ENCODE assay signal across 21 cellular contexts in the genomic region with DNA sequence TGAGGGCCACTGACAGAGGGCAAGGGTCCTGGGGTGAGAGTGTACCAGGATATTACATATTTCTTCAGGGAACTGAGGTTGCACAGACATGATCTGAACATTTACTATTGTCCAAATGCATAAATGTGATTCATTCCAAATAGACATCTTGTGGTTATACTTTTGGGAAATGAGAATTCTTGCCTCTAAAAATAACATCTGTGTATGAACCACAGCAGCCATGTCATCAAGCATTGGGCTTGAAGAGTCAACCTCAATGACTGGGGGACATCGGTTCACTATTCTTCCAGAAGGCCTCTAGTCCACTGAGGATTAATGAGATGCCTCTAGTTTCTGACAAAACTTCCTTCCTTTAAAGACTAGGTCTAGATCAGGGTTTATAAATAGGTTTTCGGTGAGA.
DNase-seq lines count a peak whose midpoint lies in the region; ATAC-seq and TF ChIP-seq lines count a peak whose summit lies in the region.
"Had no signal": no experiment of that assay in that cellular context is flagged by ENCODE, and none has a peak within 500 bp of the region (broad histone marks: within the 10 kb centered on the region; RNA-seq: fewer than 3 reads in every experiment).

No MANE protein-coding gene starts in this region.

- H3K4me3 ChIP-seq in epithelial cell of esophagus (ENCODE audit: low read length), result no peak overlapping the region
- H3K4me3 ChIP-seq: heart left ventricle, sigmoid colon, thoracic aorta had no signal

- DNase-seq in GM03348 (ENCODE audit: low spot score), result peak; percentile 38
- peak; percentile 31 for DNase-seq in NOMO-1 treated with dmso at 0.1 percent for 144 hours (lab: John Stamatoyannopoulos, UW; ENCODE audit: unreplicated experiment)
- peak; percentile 1 for DNase-seq in epithelial cell of esophagus (ENCODE audit: low read depth)
- no peak for DNase-seq in osteocyte (ENCODE audit: extremely low spot score, unreplicated experiment)
- no peak for DNase-seq in activated naive CD4-positive, alpha-beta T cell (lab: John Stamatoyannopoulos, UW)
- no peak for DNase-seq in T-helper 2 cell
- DNase-seq in progenitor cell of endocrine pancreas (ENCODE audit: low spot score, unreplicated experiment), result no peak
- DNase-seq: activated B cell treated with CpG ODN at 0.5 μM for 24 hours; activated naive CD8-positive, alpha-beta T cell treated with anti-CD3 and anti-CD28 coated beads, Interleukin-2, amount 50 U/mL, for 24 hours; AML-193; HCEC 1CT; heart left ventricle; NCI-H1092 treated with DMSO at 0.1 percent for 48 hours; NK-92 treated with Interleukin-12 subunit alpha and Interleukin-12 subunit beta, amount 100 ng/mL, for 24 hours; SHP77 treated with DMSO at 0.1 percent for 48 hours; sigmoid colon; stimulated activated CD4-positive, alpha-beta T cell treated with anti-CD3 and anti-CD28 coated beads, Interleukin-4, amount 100 ng/mL, for 1 hour had no signal

- peaks cover 4% of the 10 kb centered on the region for H3K9me3 Mint-ChIP-seq in osteocyte (ENCODE audit: unreplicated experiment)
- H3K9me3 Mint-ChIP-seq in progenitor cell of endocrine pancreas (ENCODE audit: low read depth), result no peaks in the 10 kb centered on the region
- H3K9me3 Mint-ChIP-seq: activated B cell treated with CpG ODN at 0.5 μM for 24 hours; activated naive CD8-positive, alpha-beta T cell treated with anti-CD3 and anti-CD28 coated beads, Interleukin-2, amount 50 U/mL, for 24 hours; activated T-helper 1 cell treated with anti-CD3 and anti-CD28 coated beads, Interleukin-12 subunit alpha, Interleukin-12 subunit beta, Interleukin-2, Interleukin-4 antibody, amounts not matched to agents 30 ng/mL and 10 ng/mL and 1 ng/mL, durations not matched to agents 14 hours and 24 hours and 36 hours had no signal

- no peaks in the 10 kb centered on the region for H3K27me3 Mint-ChIP-seq in osteocyte (ENCODE audit: unreplicated experiment)
- H3K27me3 Mint-ChIP-seq in progenitor cell of endocrine pancreas, result no peaks in the 10 kb centered on the region
- H3K27me3 Mint-ChIP-seq: activated B cell treated with CpG ODN at 0.5 μM for 24 hours; activated naive CD8-positive, alpha-beta T cell treated with anti-CD3 and anti-CD28 coated beads, Interleukin-2, amount 50 U/mL, for 24 hours had no signal

- ATAC-seq in HG03460 (IDR thresholded peaks at IDR 0.05; ENCODE audit: unreplicated experiment), result no peak
- ATAC-seq: activated naive CD8-positive, alpha-beta T cell treated with anti-CD3 and anti-CD28 coated beads, Interleukin-2, amount 50 U/mL, for 24 hours; heart left ventricle had no signal

- H3K4me3 Mint-ChIP-seq in osteocyte (ENCODE audit: unreplicated experiment) (no peak overlapping the region), progenitor cell of endocrine pancreas (ENCODE audit: low read depth) (no peak overlapping the region)
- H3K4me3 Mint-ChIP-seq: activated B cell treated with CpG ODN at 0.5 μM for 24 hours; activated naive CD8-positive, alpha-beta T cell treated with anti-CD3 and anti-CD28 coated beads, Interleukin-2, amount 50 U/mL, for 24 hours; activated T-helper 1 cell treated with anti-CD3 and anti-CD28 coated beads, Interleukin-12 subunit alpha, Interleukin-12 subunit beta, Interleukin-2, Interleukin-4 antibody, amounts not matched to agents 30 ng/mL and 10 ng/mL and 1 ng/mL, durations not matched to agents 14 hours and 24 hours and 36 hours; mesothelial cell of epicardium had no signal

- H3K36me3 Mint-ChIP-seq in osteocyte (ENCODE audit: unreplicated experiment) (no peaks in the 10 kb centered on the region), progenitor cell of endocrine pancreas (ENCODE audit: insufficient read depth) (no peaks in the 10 kb centered on the region)

- H3K4me1 Mint-ChIP-seq in osteocyte (ENCODE audit: unreplicated experiment), result peaks cover 41% of the 10 kb centered on the region
- no peaks in the 10 kb centered on the region for H3K4me1 Mint-ChIP-seq in progenitor cell of endocrine pancreas (ENCODE audit: low read depth)
- H3K4me1 Mint-ChIP-seq: activated B cell treated with CpG ODN at 0.5 μM for 24 hours; activated naive CD8-positive, alpha-beta T cell treated with anti-CD3 and anti-CD28 coated beads, Interleukin-2, amount 50 U/mL, for 24 hours had no signal

- H3K27ac Mint-ChIP-seq in osteocyte (ENCODE audit: unreplicated experiment), result peak overlapping the region; percentile 55
- no peak overlapping the region for H3K27ac Mint-ChIP-seq in progenitor cell of endocrine pancreas
- H3K27ac Mint-ChIP-seq: activated B cell treated with CpG ODN at 0.5 μM for 24 hours; activated naive CD8-positive, alpha-beta T cell treated with anti-CD3 and anti-CD28 coated beads, Interleukin-2, amount 50 U/mL, for 24 hours; activated T-helper 1 cell treated with anti-CD3 and anti-CD28 coated beads, Interleukin-12 subunit alpha, Interleukin-12 subunit beta, Interleukin-2, Interleukin-4 antibody, amounts not matched to agents 30 ng/mL and 10 ng/mL and 1 ng/mL, durations not matched to agents 14 hours and 24 hours and 36 hours; mesothelial cell of epicardium had no signal

- TF ChIP-seq CTCF in epithelial cell of esophagus (IDR thresholded peaks at IDR 0.05; ENCODE audit: insufficient read depth, low read depth, low read length, missing control alignments) (no peak), osteocyte (IDR thresholded peaks at IDR 0.05) (no peak), progenitor cell of endocrine pancreas (IDR thresholded peaks at IDR 0.05; ENCODE audit: unreplicated experiment) (no peak)

Comparison
In these comparisons a context has a peak if more than half of its experiments do, and no peak if none do; other contexts are left out.
1. DNase-seq: peak in GM03348 (single experiment), NOMO-1 treated with dmso at 0.1 percent for 144 hours (single experiment) and epithelial cell of esophagus (single experiment); none in osteocyte (single experiment), activated naive CD4-positive, alpha-beta T cell (0 of 4), T-helper 2 cell (0 of 5) and progenitor cell of endocrine pancreas (single experiment).